Comparison of ENCODE assay signal across 8 cellular contexts in genomic region chr18:62523631-62524442, GRCh38. TPM values are rescaled to one million over a fixed set of nuclear protein-coding genes. Genes with fewer than 3 reads are reported as not detected.
DNase-seq lines count a peak whose midpoint lies in the region; TF ChIP-seq lines count a peak whose summit lies in the region.

No MANE protein-coding gene starts in this region.

- peak overlapping the region; percentile 63 for H3K4me3 ChIP-seq in kidney epithelial cell (ENCODE audit: low read depth, low read length)

- DNase-seq in DMS 273 (lab: John Stamatoyannopoulos, UW; ENCODE audit: unreplicated experiment) (peak; percentile 80), DMS 273 treated with DMSO at 0.1 percent for 48 hours (lab: John Stamatoyannopoulos, UW) (no peak), NAMALWA (ENCODE audit: low spot score) (peak; percentile 55), kidney epithelial cell (ENCODE audit: low read depth) (no peak), GM19240 (ENCODE audit: insufficient read length, low spot score) (no peak)
- DNase-seq in activated CD4-positive, CD25-positive, alpha-beta regulatory T cell treated with anti-CD3 and anti-CD28 coated beads, Interleukin-2, amount 50 U/mL, for 16 hours (ENCODE audit: low read depth, low spot score) = peak; percentile 16
- DNase-seq in central memory CD4-positive, alpha-beta T cell = peak; percentile 50
- DNase-seq in stimulated activated CD4-positive, alpha-beta T cell treated with anti-CD3 and anti-CD28 coated beads, Interleukin-15, amount 100 ng/mL, for 48 hours (ENCODE audit: low read depth in 2 of 2) = peak; percentile 31 to 49

- no peak for TF ChIP-seq CTCF in kidney epithelial cell (IDR thresholded peaks at IDR 0.05; ENCODE audit: insufficient read depth, low read length, poor library complexity, severe bottlenecking)

- no peaks in the 10 kb centered on the region for H3K36me3 ChIP-seq in kidney epithelial cell (ENCODE audit: control insufficient read depth, insufficient read depth, low read length)

- no peaks in the 10 kb centered on the region for H3K27me3 ChIP-seq in kidney epithelial cell (ENCODE audit: control insufficient read depth, insufficient read depth, low read length)

RNA-seq across cellular contexts. Expression of gene ZCCHC2, which starts 1.0 kb away (rescaled TPM):
- total RNA-seq in kidney epithelial cell = 8.7 and 10.7 TPM in 2 replicates

Comparison
In these comparisons a context has a peak if more than half of its experiments do, and no peak if none do; other contexts are left out.
1. DNase-seq: peak in DMS 273 (single experiment), NAMALWA (single experiment), activated CD4-positive, CD25-positive, alpha-beta regulatory T cell treated with anti-CD3 and anti-CD28 coated beads, Interleukin-2, amount 50 U/mL, for 16 hours (single experiment), central memory CD4-positive, alpha-beta T cell (single experiment) and stimulated activated CD4-positive, alpha-beta T cell treated with anti-CD3 and anti-CD28 coated beads, Interleukin-15, amount 100 ng/mL, for 48 hours (2 of 2); none in DMS 273 treated with DMSO at 0.1 percent for 48 hours (single experiment), kidney epithelial cell (single experiment) and GM19240 (single experiment).